Comparison of ENCODE assay signal across 17 cellular contexts in the genomic region with DNA sequence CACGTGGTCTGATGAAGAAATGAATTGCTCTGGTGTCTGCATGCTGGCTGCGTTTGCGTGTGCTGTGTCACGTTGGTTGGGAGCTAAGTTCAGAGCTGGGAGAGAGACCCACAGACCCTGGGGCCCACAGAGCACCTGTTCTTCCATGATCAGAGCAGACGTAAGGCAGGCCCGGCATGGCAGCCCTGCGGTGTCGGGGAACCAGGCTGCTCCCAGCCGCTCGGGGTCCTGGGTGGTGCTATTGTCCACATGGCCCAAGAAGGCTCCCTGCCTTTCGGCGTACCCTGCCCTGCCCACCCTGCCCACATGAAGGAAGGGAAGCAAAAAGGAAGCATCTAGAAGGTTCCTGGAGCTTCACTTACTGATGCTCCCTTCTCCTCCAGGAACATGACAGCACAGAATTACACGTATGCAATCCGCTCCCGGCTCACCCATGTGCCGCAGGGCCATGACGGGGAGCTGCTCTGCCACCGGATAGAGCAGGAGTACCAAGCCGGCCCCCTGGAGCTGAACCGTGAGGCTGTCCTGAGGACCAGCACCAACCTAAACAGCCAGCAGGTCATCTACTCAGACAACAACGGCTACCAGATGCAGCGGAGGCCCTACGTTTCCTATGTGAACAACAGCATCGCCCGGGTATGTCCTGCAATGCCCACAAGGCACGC. TPM values are rescaled to one million over a fixed set of nuclear protein-coding genes. Genes with fewer than 3 reads are reported as not detected.
DNase-seq lines count a peak whose midpoint lies in the region; ATAC-seq and TF ChIP-seq lines count a peak whose summit lies in the region.
"Had no signal": no experiment of that assay in that cellular context is flagged by ENCODE, and none has a peak within 500 bp of the region (broad histone marks: within the 10 kb centered on the region; RNA-seq: fewer than 3 reads in every experiment).

No MANE protein-coding gene starts in this region.

- ATAC-seq in left ventricle myocardium superior (peak; percentile 11), Right ventricle myocardium superior (ENCODE audit: poor library complexity) (no peak), natural killer cell (no peak), aorta (ENCODE audit: low FRiP score) (peak; percentile 11), T-cell (replicated peaks in 1 of 4) (no peak)

- CTCF ChIA-PET in T-cell (lab: Charles Lee): interaction anchor here in 1 of 2 donors (0.6 kb wide), 1 partner anchor 102 kb away, joined by 4 read pairs; no protein-coding TSS in a partner anchor

- H3K4me1 Mint-ChIP-seq in natural killer cell (peaks cover 13 to 22% of the 10 kb centered on the region in 2 donors), T-cell (peaks cover 0 to 1% (median 0%) of the 10 kb centered on the region in 3 donors)

- H3K27me3 ChIP-seq in aorta (ENCODE audit: control insufficient read depth in 1 of 2, insufficient read depth in 2 of 2, low read length in 1 of 2): no peaks in the 10 kb centered on the region

- DNase-seq in left ventricle myocardium superior: no peak
- DNase-seq in Right ventricle myocardium superior: no peak
- peak; percentile 21 for DNase-seq in natural killer cell
- DNase-seq in aorta: no peak
- DNase-seq in mesenteric fat pad (ENCODE audit: low spot score): no peak
- DNase-seq in T-cell: no peak
- no peak for DNase-seq in NCI-H2081 (lab: John Stamatoyannopoulos, UW)
- DNase-seq: C1 segment of cervical spinal cord; CD4-positive, alpha-beta T cell; COR-L47; DMS153; DMS79 treated with DMSO at 0.1 percent for 48 hours; EL; GOT3 had no signal

- H3K4me3 ChIP-seq in aorta (ENCODE audit: low read length in 2 of 2): no peak overlapping the region

- H3K36me3 ChIP-seq in aorta (ENCODE audit: control insufficient read depth in 1 of 2, insufficient read depth in 2 of 2, low read length in 1 of 2): peaks cover 3 to 21% of the 10 kb centered on the region in 2 donors

- H3K27ac ChIP-seq in angular gyrus (ENCODE audit: low read depth, low read length): peak overlapping the region; percentile 68
- no peak overlapping the region for H3K27ac ChIP-seq in aorta (ENCODE audit: low read depth in 1 of 2, low read length in 2 of 2)

- H3K9me3 Mint-ChIP-seq in natural killer cell: peaks cover 1 to 2% of the 10 kb centered on the region in 2 donors
- H3K9me3 Mint-ChIP-seq in T-cell: peaks cover 0 to 2% (median 0%) of the 10 kb centered on the region in 3 donors
- H3K9me3 Mint-ChIP-seq: CD4-positive, alpha-beta T cell had no signal

- H3K27ac Mint-ChIP-seq in natural killer cell: no peak overlapping the region
- no peak overlapping the region for H3K27ac Mint-ChIP-seq in T-cell
- H3K27ac Mint-ChIP-seq: B cell; CD4-positive, alpha-beta T cell; H9 had no signal

- intact Hi-C loops in left ventricle myocardium superior (cut with micrococcal nuclease) (no loop called here), Right ventricle myocardium superior (cut with DNase I) (no loop called here), natural killer cell (cut with micrococcal nuclease) (no loop called here), aorta (cut with DNase I) (no loop called here)

- peaks cover 5% of the 10 kb centered on the region for H3K36me3 Mint-ChIP-seq in natural killer cell
- H3K36me3 Mint-ChIP-seq in T-cell: peaks cover 83% of the 10 kb centered on the region

- H3K4me3 Mint-ChIP-seq in natural killer cell (no peak overlapping the region), T-cell (no peak overlapping the region)
- H3K4me3 Mint-ChIP-seq: B cell; CD4-positive, alpha-beta T cell; H9 had no signal

- POLR2A ChIA-PET in T-cell (lab: Charles Lee): interaction anchor here in 1 of 2 donors (0.5 kb wide), 1 partner anchor 108 kb away, joined by 4 read pairs; no protein-coding TSS in a partner anchor

- H3K27me3 Mint-ChIP-seq in natural killer cell (ENCODE audit: low read depth in 2 of 2) (no peaks in the 10 kb centered on the region), T-cell (no peaks in the 10 kb centered on the region)
- H3K27me3 Mint-ChIP-seq: B cell; CD4-positive, alpha-beta T cell had no signal

- H3K4me1 ChIP-seq in aorta (ENCODE audit: control insufficient read depth in 1 of 2, insufficient read depth in 2 of 2, low read length in 2 of 2): no peaks in the 10 kb centered on the region

- peaks cover 5% of the 10 kb centered on the region for H3K9me3 ChIP-seq in aorta (ENCODE audit: control insufficient read depth, low read length)

- no peak for TF ChIP-seq CTCF in natural killer cell (IDR thresholded peaks at IDR 0.05)

- WGBS in aorta, 2 donors: 93 to 95% methylated on average over 26 of the region's 26 CpGs

RNA-seq across cellular contexts. Expression of a gene that starts 30.9 kb away (rescaled TPM):
- 226 TPM for total RNA-seq in left ventricle myocardium superior
- total RNA-seq in Right ventricle myocardium superior: 219 TPM
- 100 to 1,000 TPM; 105 to 146 (median 146) TPM for total RNA-seq in natural killer cell
- 100 to 1,000 TPM; 244 to 263 TPM for total RNA-seq in aorta
- polyA plus RNA-seq in aorta: 100 to 1,000 TPM; 326 to 419 TPM
- 234 TPM for total RNA-seq in mesenteric fat pad
- total RNA-seq in T-cell: 100 to 1,000 TPM; 138 to 169 (median 138) TPM

RNA-seq across cellular contexts. Expression of a gene that starts 34.6 kb away (rescaled TPM):
- total RNA-seq in left ventricle myocardium superior (17.7 TPM), Right ventricle myocardium superior (17.3 TPM), natural killer cell (10 to 100 TPM; 34.5 to 47.8 (median 39.0) TPM), aorta (10 to 100 TPM; 44.8 to 58.0 TPM), mesenteric fat pad (33.1 TPM), T-cell (10 to 100 TPM; 27.4 to 54.1 (median 45.8) TPM)
- polyA plus RNA-seq in aorta: 10 to 100 TPM; 13.1 to 40.3 TPM

Comparison
In these comparisons a context has a peak if more than half of its experiments do, and no peak if none do; other contexts are left out.
1. ATAC-seq: peak in left ventricle myocardium superior (single experiment) and aorta (single experiment); none in Right ventricle myocardium superior (single experiment), natural killer cell (0 of 3) and T-cell (0 of 4).